In genomic region chr7:46143949-46144917, GRCh38 we compare ENCODE assay signal across 1 cellular context.
TF ChIP-seq lines count a peak whose summit lies in the region.

No MANE protein-coding gene starts in this region.

TF ChIP-seq in HepG2, 621 proteins besides CTCF, POLR2A, EP300 and RAD21 (continued from another document):
- TF ChIP-seq PAXIP1 (CRISPR knock-in tag; conservative IDR thresholded peaks at IDR 0.05) (no peak), ZNF350 (CRISPR knock-in tag; IDR thresholded peaks at IDR 0.05; ENCODE audit: borderline replicate concordance, low read depth) (no peak), ZNF281 (CRISPR knock-in tag; IDR thresholded peaks at IDR 0.05; ENCODE audit: borderline replicate concordance) (no peak), ARNTL (CRISPR knock-in tag; IDR thresholded peaks at IDR 0.05) (no peak), KMT2B (CRISPR knock-in tag; IDR thresholded peaks at IDR 0.05) (no peak), PATZ1 (CRISPR knock-in tag; IDR thresholded peaks at IDR 0.05) (no peak), ZSCAN9 (CRISPR knock-in tag; IDR thresholded peaks at IDR 0.05; ENCODE audit: borderline replicate concordance) (no peak), ZBTB20 (CRISPR knock-in tag; IDR thresholded peaks at IDR 0.05; ENCODE audit: borderline replicate concordance, low read depth) (no peak), ATF2 (CRISPR knock-in tag; IDR thresholded peaks at IDR 0.05) (no peak), ZNF235 (CRISPR knock-in tag; IDR thresholded peaks at IDR 0.05; ENCODE audit: borderline replicate concordance) (no peak), THAP11 (CRISPR knock-in tag; IDR thresholded peaks at IDR 0.05) (no peak), KDM5B (CRISPR knock-in tag; IDR thresholded peaks at IDR 0.05; ENCODE audit: borderline replicate concordance) (no peak), CREM (IDR thresholded peaks at IDR 0.05) (no peak), CREM (CRISPR knock-in tag; IDR thresholded peaks at IDR 0.05) (no peak), KDM1A (CRISPR knock-in tag; IDR thresholded peaks at IDR 0.05) (no peak), ZNF879 (CRISPR knock-in tag; IDR thresholded peaks at IDR 0.05) (no peak), NR0B2 (CRISPR knock-in tag; IDR thresholded peaks at IDR 0.05) (no peak), PHF8 (CRISPR knock-in tag; IDR thresholded peaks at IDR 0.05) (no peak)
